16 cellular contexts compared by ENCODE assay signal in the genomic region with DNA sequence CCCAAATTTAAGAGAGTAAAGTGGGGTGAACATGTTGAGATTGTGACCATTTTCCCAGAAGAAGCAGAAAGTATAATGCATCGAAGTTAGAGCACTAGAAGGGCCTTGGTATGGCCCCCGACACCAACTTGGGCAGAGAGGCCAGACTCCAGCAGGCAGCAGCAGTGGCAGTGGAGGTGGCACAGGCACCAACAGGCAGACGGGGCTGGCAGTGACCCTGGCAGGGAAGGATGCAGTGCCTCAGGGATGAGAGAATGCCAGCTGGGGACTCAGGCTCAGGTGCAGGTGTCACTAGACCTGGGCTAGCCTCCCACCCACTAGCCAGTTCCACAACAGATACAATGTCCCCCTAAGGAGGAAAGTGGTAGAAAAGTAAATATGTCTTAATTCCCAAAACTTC. TPM values are rescaled to one million over a fixed set of nuclear protein-coding genes. Genes with fewer than 3 reads are reported as not detected.
DNase-seq lines count a peak whose midpoint lies in the region; ATAC-seq, FAIRE-seq and TF ChIP-seq lines count a peak whose summit lies in the region.
"Had no signal": no experiment of that assay in that cellular context is flagged by ENCODE, and none has a peak within 500 bp of the region (broad histone marks: within the 10 kb centered on the region; RNA-seq: fewer than 3 reads in every experiment).

No MANE protein-coding gene starts in this region.

- POLR2A ChIA-PET in IMR-90 (lab: Charles Lee; ENCODE audit: unreplicated experiment), result no interaction called here

- 80% methylated on average over 1 of the region's 3 CpGs; no CpG with 5 or more reads in 1 of the 2 experiments for WGBS in IMR-90 (ENCODE audit: extremely low coverage in 2 of 2, insufficient read length in 1 of 2), 2 experiments

- H2BK20ac ChIP-seq in IMR-90 (ENCODE audit: low read depth, low read length), result no peak overlapping the region

- no peaks in the 10 kb centered on the region for H3K27me3 Mint-ChIP-seq in astrocyte (ENCODE audit: low read depth, unreplicated experiment)
- H3K27me3 Mint-ChIP-seq in stimulated activated naive B cell treated with anti-CD40 and anti-IgM and Interleukin-4, amounts not matched to agents 10 μg/mL and 1 μg/mL and 100 μg/mL, for 72 hours, result no peaks in the 10 kb centered on the region
- H3K27me3 Mint-ChIP-seq: B cell had no signal

- H2AFZ ChIP-seq in IMR-90 (replicated peaks; ENCODE audit: low read length, poor library complexity), result no peak overlapping the region
- no peak overlapping the region for H2AFZ ChIP-seq in astrocyte (ENCODE audit: low read depth, low read length)

- 0 out of 4 replicates have a peak, but pooled peaks cover 0 to 1% of the 10 kb centered on the region in 2 experiments for H3K79me1 ChIP-seq in IMR-90 (ENCODE audit: low read depth in 1 of 2, low read length in 2 of 2)

- no peaks in the 10 kb centered on the region for H3K27me3 ChIP-seq in IMR-90 (ENCODE audit: control insufficient read depth, insufficient read depth, low read length)
- no peaks in the 10 kb centered on the region for H3K27me3 ChIP-seq in astrocyte (ENCODE audit: insufficient read depth, low read length)
- H3K27me3 ChIP-seq: BLaER1 treated with 17β-estradiol and CSF1 and Interleukin-3, amounts not matched to agents 10 nM and 100 nM had no signal

- no peak overlapping the region for H2AK9ac ChIP-seq in IMR-90 (replicated peaks; ENCODE audit: low read depth, low read length, poor library complexity)

- H3K79me2 ChIP-seq in astrocyte (ENCODE audit: insufficient read depth, low read length), result no peaks in the 10 kb centered on the region

- H3K56ac ChIP-seq in IMR-90 (ENCODE audit: extremely low read depth, insufficient read depth, low read length), result no peak overlapping the region

- no peaks in the 10 kb centered on the region for H3K36me3 ChIP-seq in IMR-90 (ENCODE audit: control insufficient read depth, insufficient read depth, low read length)
- H3K36me3 ChIP-seq in astrocyte (ENCODE audit: insufficient read depth, low read length), result peaks cover 4% of the 10 kb centered on the region
- H3K36me3 ChIP-seq: BLaER1 treated with 17β-estradiol and CSF1 and Interleukin-3, amounts not matched to agents 10 nM and 100 nM had no signal

- no peak for TF ChIP-seq POLR2A in IMR-90 (IDR thresholded peaks at IDR 0.05; ENCODE audit: low read depth, low read length)

- peak overlapping the region; percentile 43; the same call in 1 of the 2 replicates for H2BK120ac ChIP-seq in IMR-90 (ENCODE audit: low read depth, low read length)

- H2BK5ac ChIP-seq in IMR-90 (ENCODE audit: low read depth, low read length, poor library complexity, severe bottlenecking), result no peak overlapping the region

- no peaks in the 10 kb centered on the region for H3K9me3 ChIP-seq in IMR-90 (ENCODE audit: control insufficient read depth, insufficient read depth, low read length)
- H3K9me3 ChIP-seq in astrocyte (ENCODE audit: insufficient read depth, low read depth, low read length), result no peaks in the 10 kb centered on the region
- H3K9me3 ChIP-seq: BLaER1 treated with 17β-estradiol and CSF1 and Interleukin-3, amounts not matched to agents 10 nM and 100 nM had no signal

- dilution Hi-C loops in IMR-90 (cut with HindIII; ENCODE audit: low sequenced_read_pairs, unreplicated experiment), result no loop called here

- H2BK15ac ChIP-seq in IMR-90 (ENCODE audit: low read depth, low read length), result no peak overlapping the region

- no peak overlapping the region for H3K27ac Mint-ChIP-seq in astrocyte (ENCODE audit: unreplicated experiment)
- peak overlapping the region; percentile 14 for H3K27ac Mint-ChIP-seq in stimulated activated naive B cell treated with anti-CD40 and anti-IgM and Interleukin-4, amounts not matched to agents 10 μg/mL and 1 μg/mL and 100 μg/mL, for 72 hours
- H3K27ac Mint-ChIP-seq: B cell; CD8-positive, alpha-beta T cell had no signal

- no TSS peak for BruUV-seq in IMR-90 (replicated peaks; lab: Mats Ljungman, UMichigan)

- no peak overlapping the region for H4K5ac ChIP-seq in IMR-90 (ENCODE audit: low read depth, low read length)

- intact Hi-C loops in IMR-90 (cut with micrococcal nuclease), result no loop called here

- H3K36me3 Mint-ChIP-seq in astrocyte (ENCODE audit: low read depth, unreplicated experiment), result peaks cover 4% of the 10 kb centered on the region
- peaks cover 30 to 47% of the 10 kb centered on the region in 2 donors for H3K36me3 Mint-ChIP-seq in stimulated activated naive B cell treated with anti-CD40 and anti-IgM and Interleukin-4, amounts not matched to agents 10 μg/mL and 1 μg/mL and 100 μg/mL, for 72 hours

- no peak overlapping the region for H4K8ac ChIP-seq in IMR-90 (ENCODE audit: low read depth in 2 of 2, low read length in 2 of 2)

- H3K4me2 ChIP-seq in IMR-90 (ENCODE audit: low read depth, low read length) (no peak overlapping the region), astrocyte (ENCODE audit: low read length) (no peak overlapping the region)
- H3K4me2 ChIP-seq: BLaER1 treated with 17β-estradiol and CSF1 and Interleukin-3, amounts not matched to agents 10 nM and 100 nM had no signal

- peak; percentile 57 for DNase-seq in NCI-H510A treated with DMSO at 0.1 percent for 48 hours (lab: John Stamatoyannopoulos, UW)
- DNase-seq in NCI-H510A (lab: John Stamatoyannopoulos, UW), result no peak
- no peak for DNase-seq in IMR-90
- no peak for DNase-seq in astrocyte (ENCODE audit: low read depth)
- no peak for DNase-seq in stimulated activated naive B cell treated with anti-CD40 and anti-IgM and Interleukin-4, amounts not matched to agents 10 μg/mL and 1 μg/mL and 100 μg/mL, for 72 hours
- DNase-seq in GF-D8 (lab: John Stamatoyannopoulos, UW), result no peak
- DNase-seq: CD8-positive, alpha-beta T cell; COR-L47; DMS 273 treated with DMSO at 0.1 percent for 48 hours; DMS79; GDM1; H9 had no signal

- no peak overlapping the region for H3K18ac ChIP-seq in IMR-90 (ENCODE audit: low read depth, low read length)

- H3K27ac ChIP-seq in IMR-90 (ENCODE audit: insufficient read depth, low read length) (no peak overlapping the region), astrocyte (ENCODE audit: low read depth, low read length) (no peak overlapping the region)
- H3K27ac ChIP-seq: BLaER1 treated with 17β-estradiol and CSF1 and Interleukin-3, amounts not matched to agents 10 nM and 100 nM had no signal

- H3K4me1 ChIP-seq in IMR-90 (ENCODE audit: control insufficient read depth, insufficient read depth, low read length) (peaks cover 4% of the 10 kb centered on the region), astrocyte (ENCODE audit: insufficient read depth, low read length) (no peaks in the 10 kb centered on the region)
- H3K4me1 ChIP-seq: BLaER1 treated with 17β-estradiol and CSF1 and Interleukin-3, amounts not matched to agents 10 nM and 100 nM had no signal

- no peaks in the 10 kb centered on the region for H3K4me1 Mint-ChIP-seq in astrocyte (ENCODE audit: low read depth, unreplicated experiment)
- peaks cover 0 to 5% of the 10 kb centered on the region in 2 donors for H3K4me1 Mint-ChIP-seq in stimulated activated naive B cell treated with anti-CD40 and anti-IgM and Interleukin-4, amounts not matched to agents 10 μg/mL and 1 μg/mL and 100 μg/mL, for 72 hours
- H3K4me1 Mint-ChIP-seq: B cell had no signal

- H3K4me3 ChIP-seq in IMR-90 (ENCODE audit: insufficient read depth, low read depth, low read length) (no peak overlapping the region), astrocyte (ENCODE audit: insufficient read depth, low read depth, low read length) (no peak overlapping the region)
- H3K4me3 ChIP-seq: BLaER1 treated with 17β-estradiol and CSF1 and Interleukin-3, amounts not matched to agents 10 nM and 100 nM had no signal

- no peak overlapping the region for H3K23ac ChIP-seq in IMR-90 (ENCODE audit: low read depth, low read length)

- ATAC-seq in IMR-90 (ENCODE audit: low read depth), result no peak
- no peak for ATAC-seq in stimulated activated naive B cell treated with anti-CD40 and anti-IgM and Interleukin-4, amounts not matched to agents 10 μg/mL and 1 μg/mL and 100 μg/mL, for 72 hours (replicated peaks)
- ATAC-seq in HG03135 (IDR thresholded peaks at IDR 0.05; ENCODE audit: unreplicated experiment), result no peak
- ATAC-seq: CD8-positive, alpha-beta T cell had no signal

- H4K20me1 ChIP-seq in IMR-90 (ENCODE audit: insufficient read depth, low read length) (no peaks in the 10 kb centered on the region), astrocyte (ENCODE audit: insufficient read depth, low read length) (no peaks in the 10 kb centered on the region)
- H4K20me1 ChIP-seq: BLaER1 treated with 17β-estradiol and CSF1 and Interleukin-3, amounts not matched to agents 10 nM and 100 nM had no signal

- CTCF ChIA-PET in IMR-90 (lab: Yijun Ruan, JAX), result interaction anchor here (0.7 kb wide), 1 partner anchor 15 kb away, joined by 3 read pairs; no protein-coding TSS in a partner anchor

- no peaks in the 10 kb centered on the region; the same call in 1 of the 2 replicates for H3K9me1 ChIP-seq in IMR-90 (ENCODE audit: insufficient read depth, low read length)

- H3K9me3 Mint-ChIP-seq in astrocyte (ENCODE audit: unreplicated experiment), result no peaks in the 10 kb centered on the region
- no peaks in the 10 kb centered on the region for H3K9me3 Mint-ChIP-seq in stimulated activated naive B cell treated with anti-CD40 and anti-IgM and Interleukin-4, amounts not matched to agents 10 μg/mL and 1 μg/mL and 100 μg/mL, for 72 hours
- H3K9me3 Mint-ChIP-seq: CD8-positive, alpha-beta T cell; H9 had no signal

- no peak overlapping the region for H3K14ac ChIP-seq in IMR-90 (replicated peaks; ENCODE audit: low read depth, low read length)

- in situ Hi-C loops in IMR-90 (cut with MboI; ENCODE audit: low sequenced_read_pairs), result no loop called here

- no peak overlapping the region for H3K9ac ChIP-seq in IMR-90 (ENCODE audit: low read depth, low read length)
- H3K9ac ChIP-seq in astrocyte (ENCODE audit: low read length), result no peak overlapping the region
- H3K9ac ChIP-seq: BLaER1 treated with 17β-estradiol and CSF1 and Interleukin-3, amounts not matched to agents 10 nM and 100 nM had no signal

- peak overlapping the region; percentile 7; the same call in 1 of the 2 replicates for H4K91ac ChIP-seq in IMR-90 (ENCODE audit: insufficient read depth, low read depth, low read length)

- H2AK5ac ChIP-seq in IMR-90 (ENCODE audit: low read depth, low read length), result no peak overlapping the region

- TF ChIP-seq CTCF in IMR-90 (conservative IDR thresholded peaks at IDR 0.05; ENCODE audit: low read depth, low read length), result no peak
- no peak for TF ChIP-seq CTCF in astrocyte (IDR thresholded peaks at IDR 0.05; ENCODE audit: insufficient read depth, low read depth, low read length)

- no peak for TF ChIP-seq RAD21 in IMR-90 (IDR thresholded peaks at IDR 0.05; ENCODE audit: low read length)

- no peak for FAIRE-seq in astrocyte (lab: Jason Lieb, UNC)
- FAIRE-seq: H1 had no signal

- H3K4me3 Mint-ChIP-seq in astrocyte (ENCODE audit: unreplicated experiment), result peak overlapping the region; percentile 36
- no peak overlapping the region for H3K4me3 Mint-ChIP-seq in stimulated activated naive B cell treated with anti-CD40 and anti-IgM and Interleukin-4, amounts not matched to agents 10 μg/mL and 1 μg/mL and 100 μg/mL, for 72 hours
- H3K4me3 Mint-ChIP-seq: B cell; CD8-positive, alpha-beta T cell; H9 had no signal

- H3K4ac ChIP-seq in IMR-90 (ENCODE audit: low read depth, low read length), result no peak overlapping the region; the same call in 1 of the 2 replicates

RNA-seq across cellular contexts. Expression of gene AMIGO2, which starts 27.7 kb away (rescaled TPM):
- total RNA-seq in IMR-90 (2012; rRNA removed) (31.7 and 32.6 TPM in 2 replicates), astrocyte (25.2 and 35.4 TPM in 2 replicates)
- 17.1 and 20.1 TPM in 2 replicates for polyA plus RNA-seq in IMR-90 (2012; rRNA removed)
- polyA plus RNA-seq in IMR-90 (2012; cell fraction: cytosol; rRNA removed), result 4.4 and 5.0 TPM in 2 replicates
- 5.1 and 26.1 TPM in 2 replicates for polyA plus RNA-seq in IMR-90 (2012; cell fraction: nucleus; rRNA removed; ENCODE audit: low replicate concordance)

RNA-seq across cellular contexts. Expression of gene PCED1B, which starts 28.0 kb away (rescaled TPM):
- total RNA-seq in IMR-90 (2012; rRNA removed) (0.28 and 0.36 TPM in 2 replicates), astrocyte (1.8 and 2.4 TPM in 2 replicates)
- 2.0 and 2.6 TPM in 2 replicates for polyA plus RNA-seq in IMR-90 (2012; rRNA removed)
- polyA plus RNA-seq in IMR-90 (2012; cell fraction: cytosol; rRNA removed), result 1.4 and 2.1 TPM in 2 replicates
- 5.1 and 8.9 TPM in 2 replicates for polyA plus RNA-seq in IMR-90 (2012; cell fraction: nucleus; rRNA removed; ENCODE audit: low replicate concordance)
